ENCODE assay signal across 18 cellular contexts in the genomic region with DNA sequence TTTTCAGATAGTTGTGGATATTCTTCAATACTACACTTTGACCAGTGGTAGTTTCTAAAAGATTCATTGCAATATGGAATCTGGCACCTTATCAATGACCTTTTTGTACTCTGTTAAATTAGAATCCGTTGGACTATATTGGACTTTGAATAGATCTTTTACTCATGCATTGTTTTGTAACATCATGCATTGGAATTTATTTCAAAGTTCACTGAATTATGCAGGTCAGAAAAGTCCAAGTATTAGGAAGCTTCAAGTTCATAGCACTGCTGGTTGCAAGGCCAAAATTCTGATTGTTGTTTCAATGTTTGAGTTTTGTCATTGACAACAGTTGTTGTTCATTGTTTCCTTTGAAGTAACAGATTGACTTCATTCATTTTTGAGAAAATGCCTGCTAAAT. TPM values are rescaled to one million over a fixed set of nuclear protein-coding genes. Genes with fewer than 3 reads are reported as not detected.
DNase-seq lines count a peak whose midpoint lies in the region; ATAC-seq, FAIRE-seq and TF ChIP-seq lines count a peak whose summit lies in the region.
"Had no signal": no experiment of that assay in that cellular context is flagged by ENCODE, and none has a peak within 500 bp of the region (broad histone marks: within the 10 kb centered on the region; RNA-seq: fewer than 3 reads in every experiment).

No MANE protein-coding gene starts in this region.

- H3K27ac ChIP-seq in liver (ENCODE audit: low read depth in 1 of 2, low read length in 2 of 2), result no peak overlapping the region
- no peak overlapping the region for H3K27ac ChIP-seq in small intestine (ENCODE audit: low read depth in 1 of 2, low read length in 1 of 2)
- H3K27ac ChIP-seq in upper lobe of right lung, result no peak overlapping the region

- 28% methylated on average over 1 of the region's 1 CpG for WGBS in liver
- 17 to 64% (median 34%) methylated on average over 1 of the region's 1 CpG for WGBS in small intestine, 3 donors

- H3K27me3 ChIP-seq in liver (ENCODE audit: control insufficient read depth in 4 of 4, insufficient read depth in 4 of 4, low read length in 3 of 4) (no peaks in the 10 kb centered on the region), small intestine (ENCODE audit: control insufficient read depth in 2 of 2, insufficient read depth in 2 of 2, low read length in 2 of 2) (no peaks in the 10 kb centered on the region), upper lobe of right lung (no peaks in the 10 kb centered on the region)

- no peak overlapping the region for H3K4me3 ChIP-seq in liver (ENCODE audit: low read depth in 1 of 3, low read length in 3 of 3)
- no peak overlapping the region for H3K4me3 ChIP-seq in small intestine (ENCODE audit: low read depth in 1 of 2, low read length in 2 of 2)
- no peak overlapping the region for H3K4me3 ChIP-seq in upper lobe of right lung
- H3K4me3 ChIP-seq: HAP-1 had no signal

- no peaks in the 10 kb centered on the region for H3K9me3 ChIP-seq in liver (ENCODE audit: control insufficient read depth in 4 of 4, low read length in 3 of 4)
- no peaks in the 10 kb centered on the region for H3K9me3 ChIP-seq in small intestine (ENCODE audit: control insufficient read depth, low read depth)
- no peaks in the 10 kb centered on the region for H3K9me3 ChIP-seq in upper lobe of right lung
- H3K9me3 ChIP-seq: HAP-1 had no signal

- TF ChIP-seq RAD21 in liver (IDR thresholded peaks at IDR 0.05), result peak; percentile 15 to 21

- no peak for DNase-seq in left lobe of liver (ENCODE audit: low spot score)
- peak; percentile 87 for DNase-seq in small intestine
- DNase-seq in upper lobe of right lung, result no peak
- no peak for DNase-seq in GM12891 (ENCODE audit: insufficient read length, low spot score)
- DNase-seq in OCI-M1 (lab: John Stamatoyannopoulos, UW), result no peak
- DNase-seq: C1 segment of cervical spinal cord; Calu3; CD4-positive, alpha-beta memory T cell; COR-L47; DMS53; DMS79 treated with DMSO at 0.1 percent for 48 hours; GF-D8; GOT3; HFFc6 had no signal

- TF ChIP-seq CTCF in liver (IDR thresholded peaks at IDR 0.05; ENCODE audit: low read depth, low read length, missing input control), result no peak
- TF ChIP-seq CTCF in upper lobe of right lung (IDR thresholded peaks at IDR 0.05), result no peak

- no peak for TF ChIP-seq POLR2A in GM12891 (IDR thresholded peaks at IDR 0.05; ENCODE audit: low read depth, low read length)

- H3K36me3 ChIP-seq in liver (ENCODE audit: control insufficient read depth in 4 of 4, insufficient read depth in 3 of 4, low read depth in 1 of 4, low read length in 3 of 4) (peaks cover 20 to 63% (median 42%) of the 10 kb centered on the region in 4 donors), small intestine (ENCODE audit: control insufficient read depth in 2 of 2, insufficient read depth in 2 of 2, low read length in 2 of 2) (peaks cover 18 to 33% of the 10 kb centered on the region in 2 donors), upper lobe of right lung (peaks cover 100% of the 10 kb centered on the region)

- FAIRE-seq in small intestine (lab: Jason Lieb, UNC) (no peak), GM12891 (lab: Jason Lieb, UNC) (no peak)
- FAIRE-seq: GM12892, H54 had no signal

- intact Hi-C loops in upper lobe of right lung (cut with DNase I), result no loop called here

- peak; percentile 68 for ATAC-seq in left lobe of liver
- no peak for ATAC-seq in upper lobe of right lung

- H3K4me1 ChIP-seq in liver (ENCODE audit: control insufficient read depth in 4 of 4, insufficient read depth in 4 of 4, low read length in 3 of 4) (peaks cover 5 to 16% (median 11%) of the 10 kb centered on the region in 4 donors), small intestine (ENCODE audit: control insufficient read depth in 2 of 2, insufficient read depth in 1 of 2, low read depth in 1 of 2, low read length in 1 of 2) (no peaks in the 10 kb centered on the region), upper lobe of right lung (no peaks in the 10 kb centered on the region)

- H3K9ac ChIP-seq in liver (ENCODE audit: low read depth in 1 of 2, low read length in 2 of 2), result no peak overlapping the region

TF ChIP-seq in liver, 16 proteins besides CTCF, POLR2A, EP300 and RAD21 (continues in another document):
- peak; percentile 29 for TF ChIP-seq YY1 (IDR thresholded peaks at IDR 0.05)
- peak; percentile 82 for TF ChIP-seq HNF4G (IDR thresholded peaks at IDR 0.05)
- TF ChIP-seq, protein P1, sequence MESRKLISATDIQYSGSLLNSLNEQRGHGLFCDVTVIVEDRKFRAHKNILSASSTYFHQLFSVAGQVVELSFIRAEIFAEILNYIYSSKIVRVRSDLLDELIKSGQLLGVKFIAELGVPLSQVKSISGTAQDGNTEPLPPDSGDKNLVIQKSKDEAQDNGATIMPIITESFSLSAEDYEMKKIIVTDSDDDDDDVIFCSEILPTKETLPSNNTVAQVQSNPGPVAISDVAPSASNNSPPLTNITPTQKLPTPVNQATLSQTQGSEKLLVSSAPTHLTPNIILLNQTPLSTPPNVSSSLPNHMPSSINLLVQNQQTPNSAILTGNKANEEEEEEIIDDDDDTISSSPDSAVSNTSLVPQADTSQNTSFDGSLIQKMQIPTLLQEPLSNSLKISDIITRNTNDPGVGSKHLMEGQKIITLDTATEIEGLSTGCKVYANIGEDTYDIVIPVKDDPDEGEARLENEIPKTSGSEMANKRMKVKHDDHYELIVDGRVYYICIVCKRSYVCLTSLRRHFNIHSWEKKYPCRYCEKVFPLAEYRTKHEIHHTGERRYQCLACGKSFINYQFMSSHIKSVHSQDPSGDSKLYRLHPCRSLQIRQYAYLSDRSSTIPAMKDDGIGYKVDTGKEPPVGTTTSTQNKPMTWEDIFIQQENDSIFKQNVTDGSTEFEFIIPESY (IDR thresholded peaks at IDR 0.05), result peak; percentile 61

TF ChIP-seq in GM12891, 5 proteins besides CTCF, POLR2A, EP300 and RAD21:
- TF ChIP-seq PAX5 (IDR thresholded peaks at IDR 0.05; ENCODE audit: insufficient read depth, low read length, severe bottlenecking) (no peak), SPI1 (IDR thresholded peaks at IDR 0.05; ENCODE audit: low read depth, low read length) (no peak), POLR2AphosphoS5 (IDR thresholded peaks at IDR 0.05; ENCODE audit: low read depth, low read length) (no peak), POU2F2 (IDR thresholded peaks at IDR 0.05; ENCODE audit: low read depth, low read length) (no peak), TAF1 (IDR thresholded peaks at IDR 0.05; ENCODE audit: low read depth, low read length) (no peak)

RNA-seq across cellular contexts. Expression of a gene that starts 7.9 kb away (rescaled TPM):
- total RNA-seq in left lobe of liver (11.3 TPM), liver (1 to 10 TPM; 5.8 to 8.0 TPM), upper lobe of right lung (5.7 TPM)
- polyA plus RNA-seq in liver (1 to 10 TPM; 4.2 to 7.2 TPM), small intestine (100 to 1,000 TPM; 195 to 654 (median 639) TPM)
- polyA plus RNA-seq in GM12891 (2012; ENCODE audit: low read depth, missing spikeins), result 8.9 TPM

RNA-seq across cellular contexts. Expression of a gene that starts 17.6 kb away (rescaled TPM):
- total RNA-seq in left lobe of liver (6.4 TPM), liver (1 to 10 TPM; 4.7 to 5.9 TPM), upper lobe of right lung (5.6 TPM)
- polyA plus RNA-seq in liver (1 to 10 TPM; 3.2 to 5.7 TPM), small intestine (10 to 100 TPM; 15.4 to 20.6 (median 16.8) TPM)
- 6.4 TPM for polyA plus RNA-seq in GM12891 (2012; ENCODE audit: low read depth, missing spikeins)

RNA-seq across cellular contexts. Expression of a gene that starts 39.1 kb away (rescaled TPM):
- total RNA-seq in left lobe of liver, result 30.1 TPM
- 10 to 100 TPM; 43.6 to 48.6 TPM for total RNA-seq in liver
- 10 to 100 TPM; 19.6 to 25.1 TPM for polyA plus RNA-seq in liver
- 10 to 100 TPM; 40.1 to 64.9 (median 64.0) TPM for polyA plus RNA-seq in small intestine
- total RNA-seq in upper lobe of right lung, result 81.7 TPM
- 35.0 TPM for polyA plus RNA-seq in GM12891 (2012; ENCODE audit: low read depth, missing spikeins)

RNA-seq across cellular contexts. Expression of a gene that starts 49.0 kb away (rescaled TPM):
- 3.3 TPM for total RNA-seq in left lobe of liver
- 1 to 10 TPM; 6.2 to 9.6 TPM for total RNA-seq in liver
- 1 to 10 TPM; 3.2 to 6.0 TPM for polyA plus RNA-seq in liver
- 1 to 10 TPM; 2.5 to 9.0 (median 3.2) TPM for polyA plus RNA-seq in small intestine
- 8.6 TPM for total RNA-seq in upper lobe of right lung
- polyA plus RNA-seq in GM12891 (2012; ENCODE audit: low read depth, missing spikeins), result 7.1 TPM

RNA-seq across cellular contexts. Expression of a gene that starts 49.1 kb away (rescaled TPM):
- 22.2 TPM for total RNA-seq in left lobe of liver
- 10 to 100 TPM; 28.6 to 47.2 TPM for total RNA-seq in liver
- 10 to 100 TPM in 1 of 2 donors, 1 to 10 TPM in 1; 8.7 to 13.0 TPM for polyA plus RNA-seq in liver
- 10 to 100 TPM; 35.9 to 54.8 (median 43.6) TPM for polyA plus RNA-seq in small intestine
- 36.8 TPM for total RNA-seq in upper lobe of right lung
- 22.0 TPM for polyA plus RNA-seq in GM12891 (2012; ENCODE audit: low read depth, missing spikeins)
